ENCODE assay signal across 8 cellular contexts in genomic region chr1:58782308-58783089, GRCh38. TPM values are rescaled to one million over a fixed set of nuclear protein-coding genes. Genes with fewer than 3 reads are reported as not detected.
DNase-seq lines count a peak whose midpoint lies in the region; ATAC-seq and TF ChIP-seq lines count a peak whose summit lies in the region.

No MANE protein-coding gene starts in this region.

- H3K4me3 ChIP-seq in AG04449 (ENCODE audit: low read depth, low read length) (peak overlapping the region; percentile 95), duodenal mucosa (ENCODE audit: low read depth in 1 of 2, low read length in 2 of 2) (peak overlapping the region; percentile 92 to 93)

- peaks cover 10% of the 10 kb centered on the region for H3K36me3 Mint-ChIP-seq in activated CD4-positive, alpha-beta T cell treated with anti-CD3 and anti-CD28 coated beads, Interleukin-2, amount 10 ng/mL, durations not matched to agents 7 days and 5 days (ENCODE audit: low read depth)

- H3K9me3 ChIP-seq in duodenal mucosa (ENCODE audit: control insufficient read depth in 1 of 2, low read length in 2 of 2): no peaks in the 10 kb centered on the region

- peak overlapping the region; percentile 97 for H3K27ac Mint-ChIP-seq in activated CD4-positive, alpha-beta T cell treated with anti-CD3 and anti-CD28 coated beads, Interleukin-2, amount 10 ng/mL, durations not matched to agents 7 days and 5 days

- peaks cover 22 to 25% of the 10 kb centered on the region in 2 donors for H3K4me1 ChIP-seq in duodenal mucosa (ENCODE audit: control insufficient read depth in 1 of 2, insufficient read depth in 2 of 2, low read length in 2 of 2)

- H3K36me3 ChIP-seq in duodenal mucosa (ENCODE audit: control insufficient read depth in 1 of 2, insufficient read depth in 2 of 2, low read length in 2 of 2): peaks cover 7 to 8% of the 10 kb centered on the region in 2 donors

- H3K27me3 Mint-ChIP-seq in activated CD4-positive, alpha-beta T cell treated with anti-CD3 and anti-CD28 coated beads, Interleukin-2, amount 10 ng/mL, durations not matched to agents 7 days and 5 days: peaks cover 14% of the 10 kb centered on the region

- peak overlapping the region; percentile 99 to 100 for H3K9ac ChIP-seq in duodenal mucosa (ENCODE audit: low read depth in 1 of 2, low read length in 2 of 2)

- H3K4me1 Mint-ChIP-seq in activated CD4-positive, alpha-beta T cell treated with anti-CD3 and anti-CD28 coated beads, Interleukin-2, amount 10 ng/mL, durations not matched to agents 7 days and 5 days: peaks cover 23% of the 10 kb centered on the region

- POLR2A ChIA-PET in AG04449 (lab: Yijun Ruan, JAX): interaction anchor here (0.6 to 2.2 kb wide), 13 partner anchors 20 to 956 kb away, joined by 3 to 15 read pairs (median 6); no protein-coding TSS in a partner anchor
- POLR2A ChIA-PET in activated CD4-positive, alpha-beta T cell treated with anti-CD3 and anti-CD28 coated beads, Interleukin-2, amount 10 ng/mL, durations not matched to agents 7 days and 5 days (lab: Charles Lee): interaction anchor here (0.5 to 1.1 kb wide), 3 partner anchors 14 to 515 kb away, joined by 3 to 4 read pairs (median 3); no protein-coding TSS in a partner anchor

- H3K27ac ChIP-seq in duodenal mucosa (ENCODE audit: low read depth, low read length): peak overlapping the region; percentile 99

- H3K27me3 ChIP-seq in duodenal mucosa (ENCODE audit: control insufficient read depth in 1 of 2, insufficient read depth in 2 of 2, low read length in 2 of 2): no peaks in the 10 kb centered on the region

- no peaks in the 10 kb centered on the region for H3K9me3 Mint-ChIP-seq in activated CD4-positive, alpha-beta T cell treated with anti-CD3 and anti-CD28 coated beads, Interleukin-2, amount 10 ng/mL, durations not matched to agents 7 days and 5 days

- ATAC-seq in GM18868 (IDR thresholded peaks at IDR 0.05; ENCODE audit: unreplicated experiment) (peak; percentile 13), GM18873 (IDR thresholded peaks at IDR 0.05; ENCODE audit: low FRiP score, unreplicated experiment) (no peak)

- TF ChIP-seq CTCF in AG04449 (IDR thresholded peaks at IDR 0.05; ENCODE audit: insufficient read depth, low read length, missing control alignments): peak; percentile 29

- peak overlapping the region; percentile 89 for H3K4me3 Mint-ChIP-seq in activated CD4-positive, alpha-beta T cell treated with anti-CD3 and anti-CD28 coated beads, Interleukin-2, amount 10 ng/mL, durations not matched to agents 7 days and 5 days

- CTCF ChIA-PET in AG04449 (lab: Yijun Ruan, JAX): interaction anchor here (0.7 to 3.7 kb wide), 11 partner anchors 18 to 979 kb away, joined by 3 to 11 read pairs (median 3); no protein-coding TSS in a partner anchor
- CTCF ChIA-PET in activated CD4-positive, alpha-beta T cell treated with anti-CD3 and anti-CD28 coated beads, Interleukin-2, amount 10 ng/mL, durations not matched to agents 7 days and 5 days (lab: Charles Lee): interaction anchor here (0.5 to 3.0 kb wide), 6 partner anchors 10 to 185 kb away, joined by 3 to 21 read pairs (median 4); no protein-coding TSS in a partner anchor

- DNase-seq in AG04449 (ENCODE audit: low read depth, low spot score) (no peak), NCI-H2029 (lab: John Stamatoyannopoulos, UW) (peak; percentile 75), lung microvascular endothelial cell (ENCODE audit: low read depth in 2 of 2) (peak; percentile 50 to 59)
- peak; percentile 60 for DNase-seq in activated CD4-positive, alpha-beta T cell treated with anti-CD3 and anti-CD28 coated beads, Interleukin-2, amount 10 ng/mL, durations not matched to agents 7 days and 5 days
- peak; percentile 6 to 63 (median 27) for DNase-seq in stimulated activated CD4-positive, alpha-beta T cell treated with anti-CD3 and anti-CD28 coated beads, TNF-alpha, amount 100 ng/mL, for 24 hours (ENCODE audit: low read depth in 3 of 3)

RNA-seq across cellular contexts. Expression of gene JUN, which starts 1.3 kb away (rescaled TPM):
- total RNA-seq in activated CD4-positive, alpha-beta T cell treated with anti-CD3 and anti-CD28 coated beads, Interleukin-2, amount 10 ng/mL, durations not matched to agents 7 days and 5 days: 10 to 100 TPM; 30.1 to 35.6 TPM
- total RNA-seq in lung microvascular endothelial cell: 48.4 and 152 TPM in 2 replicates
